Comparison of ENCODE assay signal across 8 cellular contexts in genomic region chr20:34559311-34560140, GRCh38. TPM values are rescaled to one million over a fixed set of nuclear protein-coding genes. Genes with fewer than 3 reads are reported as not detected.
A peak's percentile ranks its signal among the peaks of the same experiment; 100 is the strongest.
DNase-seq lines count a peak whose midpoint lies in the region; ATAC-seq, FAIRE-seq and TF ChIP-seq lines count a peak whose summit lies in the region.

No MANE protein-coding gene starts in this region.

- H3K27ac Mint-ChIP-seq in nephron progenitor cell, result no peak overlapping the region

- DNase-seq in A673 (ENCODE audit: low spot score) (no peak), RWPE1 (ENCODE audit: low spot score) (no peak), epithelial cell of esophagus (ENCODE audit: low read depth) (no peak), nephron progenitor cell (peak; percentile 28), NCI-H187 (lab: John Stamatoyannopoulos, UW) (no peak), HTR-8/SVneo (ENCODE audit: insufficient read length, low spot score) (no peak), NCI-H146 treated with DMSO at 0.1 percent for 48 hours (lab: John Stamatoyannopoulos, UW; ENCODE audit: unreplicated experiment) (no peak)

- H3K9me3 ChIP-seq in A673 (ENCODE audit: low read depth, low read length, poor library complexity, severe bottlenecking), result no peaks in the 10 kb centered on the region

- no peak for TF ChIP-seq CTCF in A673 (conservative IDR thresholded peaks at IDR 0.05; ENCODE audit: low read depth, low read length)
- no peak for TF ChIP-seq CTCF in RWPE1 (conservative IDR thresholded peaks at IDR 0.05; ENCODE audit: low read depth)
- no peak for TF ChIP-seq CTCF in epithelial cell of esophagus (IDR thresholded peaks at IDR 0.05; ENCODE audit: insufficient read depth, low read depth, low read length, missing control alignments)
- no peak for TF ChIP-seq CTCF in nephron progenitor cell (IDR thresholded peaks at IDR 0.05)

- no peak for ATAC-seq in HG03342 (IDR thresholded peaks at IDR 0.05; ENCODE audit: unreplicated experiment)

- H3K4me1 ChIP-seq in A673 (ENCODE audit: insufficient read depth, low read length, poor library complexity, severe bottlenecking), result no peaks in the 10 kb centered on the region

- H3K4me3 ChIP-seq in A673 (ENCODE audit: low read depth, low read length, poor library complexity, severe bottlenecking) (peak overlapping the region; percentile 92), epithelial cell of esophagus (ENCODE audit: low read length) (peak overlapping the region; percentile 72)

- H3K4me3 Mint-ChIP-seq in nephron progenitor cell, result peak overlapping the region; percentile 73

- peaks cover 11% of the 10 kb centered on the region for H3K36me3 Mint-ChIP-seq in nephron progenitor cell (ENCODE audit: low read depth)

- peaks cover 25% of the 10 kb centered on the region for H3K27me3 Mint-ChIP-seq in nephron progenitor cell (ENCODE audit: low read depth, poor library complexity)

- TSS peak; percentile 54 for BruUV-seq in A673 (replicated peaks; lab: Mats Ljungman, UMichigan)

- H3K4me1 Mint-ChIP-seq in nephron progenitor cell, result peaks cover 7% of the 10 kb centered on the region

- H3K27ac ChIP-seq in A673 (ENCODE audit: low read depth, low read length, poor library complexity, severe bottlenecking) (no peak overlapping the region), RWPE1 (peak overlapping the region; percentile 74)

- POLR2A ChIA-PET in A673 (lab: Charles Lee; ENCODE audit: low non-redundant PET), result no interaction called here
- POLR2A ChIA-PET in RWPE1 (lab: Yijun Ruan, JAX; ENCODE audit: low non-redundant PET), result interaction anchor here (0.5 to 1.4 kb wide), 3 partner anchors 42 to 91 kb away, joined by 3 to 6 read pairs (median 5); partner anchors contain the start of gene DYNLRB1

- no peaks in the 10 kb centered on the region for H3K36me3 ChIP-seq in A673 (ENCODE audit: insufficient read depth, low read length, poor library complexity, severe bottlenecking)

- CTCF ChIA-PET in A673 (lab: Charles Lee) (no interaction called here), RWPE1 (lab: Yijun Ruan, JAX) (interaction anchor here (0.6 to 1.7 kb wide), 4 partner anchors 21 to 247 kb away, joined by 3 to 6 read pairs (median 4); no protein-coding TSS in a partner anchor)

- intact Hi-C loops in A673 (cut with micrococcal nuclease; ENCODE audit: unreplicated experiment), result loop anchor here (5.0 kb wide), 1 partner anchor 148 kb away; no protein-coding TSS in a partner anchor

- no peaks in the 10 kb centered on the region for H3K9me3 Mint-ChIP-seq in nephron progenitor cell

- no peak for FAIRE-seq in HTR-8/SVneo (lab: Jason Lieb, UNC)

- H3K27me3 ChIP-seq in A673 (replicated peaks; ENCODE audit: insufficient read depth, low read depth, low read length, poor library complexity), result no peaks in the 10 kb centered on the region

RNA-seq across cellular contexts. Expression of gene MAP1LC3A, which starts 1.0 kb away (rescaled TPM):
- total RNA-seq in A673 (2021), result 16.4 and 16.9 TPM in 2 replicates

RNA-seq across cellular contexts. Expression of gene DYNLRB1, which starts 43.3 kb away (rescaled TPM):
- total RNA-seq in A673 (2021), result 142 and 144 TPM in 2 replicates
